Comparison of ENCODE assay signal across 8 cellular contexts in the genomic region with DNA sequence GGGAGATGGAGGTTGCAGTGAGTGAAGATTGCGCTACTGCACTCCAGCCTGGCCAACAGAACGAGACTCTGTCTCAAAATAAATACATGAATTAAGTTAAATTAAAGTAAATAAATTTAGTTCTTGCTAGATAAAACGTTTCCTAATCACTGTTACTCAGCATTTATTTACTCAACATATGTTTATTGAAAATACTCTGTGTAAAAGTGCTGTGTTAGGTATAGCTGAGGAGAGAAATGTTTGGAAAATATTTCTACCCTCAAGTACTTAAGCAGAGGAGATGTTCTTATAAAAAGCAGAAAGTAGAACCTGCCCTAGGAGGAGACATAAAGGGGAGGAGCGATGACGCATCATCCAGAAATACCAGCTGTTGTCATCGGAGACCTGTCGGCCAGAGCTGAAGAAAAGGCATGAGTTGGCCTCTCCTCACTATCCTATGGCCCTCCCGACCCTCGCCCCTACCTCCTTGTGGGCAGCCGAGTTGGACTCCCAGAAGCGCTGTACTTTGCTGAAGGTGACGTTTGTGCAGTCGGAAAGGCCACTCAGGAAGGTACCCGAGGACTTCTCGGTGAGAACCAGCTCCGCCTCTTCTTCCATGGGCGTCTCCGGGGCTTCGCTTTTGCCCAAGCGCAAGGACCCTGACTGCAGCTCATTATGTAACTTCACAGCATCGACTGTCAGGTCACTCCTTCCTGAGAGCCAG. TPM values are rescaled to one million over a fixed set of nuclear protein-coding genes. Genes with fewer than 3 reads are reported as not detected.
DNase-seq lines count a peak whose midpoint lies in the region; ATAC-seq lines count a peak whose summit lies in the region.

No MANE protein-coding gene starts in this region.

- H3K4me1 Mint-ChIP-seq in naive thymus-derived CD8-positive, alpha-beta T cell, result peaks cover 0 to 22% (median 17%) of the 10 kb centered on the region in 4 donors

- POLR2A ChIA-PET in naive thymus-derived CD8-positive, alpha-beta T cell (lab: Charles Lee), result interaction anchor here (0.6 to 1.6 kb wide), 5 partner anchors 15 to 121 kb away, joined by 3 to 7 read pairs (median 3); partner anchors contain the start of gene FRAT1

- H3K4me3 Mint-ChIP-seq in naive thymus-derived CD8-positive, alpha-beta T cell, result peak overlapping the region; percentile 93 to 98 (median 96)

- H3K27ac Mint-ChIP-seq in naive thymus-derived CD8-positive, alpha-beta T cell, result peak overlapping the region in 9 of 10 donors; percentile 91 to 100 (median 99)

- H3K27me3 ChIP-seq in esophagus (ENCODE audit: control insufficient read depth in 1 of 2, insufficient read depth in 2 of 2, low read length in 2 of 2), result no peaks in the 10 kb centered on the region

- H3K27ac ChIP-seq in esophagus (ENCODE audit: low read depth in 2 of 2, low read length in 1 of 2), result peak overlapping the region; percentile 84 to 86

- peaks cover 5 to 6% of the 10 kb centered on the region in 2 donors for H3K36me3 ChIP-seq in esophagus (ENCODE audit: control insufficient read depth in 2 of 2, insufficient read depth in 2 of 2, low read length in 1 of 2)

- peaks cover 0 to 19% (median 4%) of the 10 kb centered on the region in 3 donors for H3K36me3 Mint-ChIP-seq in naive thymus-derived CD8-positive, alpha-beta T cell

- DNase-seq in activated effector memory CD4-positive, alpha-beta T cell treated with anti-CD3 and anti-CD28 coated beads, Interleukin-2, amount 50 U/mL, for 16 hours, result peak; percentile 76
- no peak for DNase-seq in activated effector memory CD4-positive, alpha-beta T cell treated with Interleukin-2 at 50 U/mL for 16 hours
- DNase-seq in MV-4-11 (lab: John Stamatoyannopoulos, UW) (peak; percentile 77), amniotic stem cell (lab: John Stamatoyannopoulos, UW) (no peak)
- peak; percentile 39 to 56 for DNase-seq in activated CD4-positive, alpha-beta T cell treated with anti-CD3 and anti-CD28 coated beads for 4 hours
- DNase-seq in naive thymus-derived CD8-positive, alpha-beta T cell, result peak in 2 of 10 donors; percentile 28 to 34

- no peaks in the 10 kb centered on the region for H3K9me3 ChIP-seq in esophagus (ENCODE audit: control insufficient read depth in 2 of 2, insufficient read depth in 1 of 2, low read depth in 1 of 2, low read length in 1 of 2)

- H3K4me1 ChIP-seq in esophagus (ENCODE audit: control insufficient read depth in 2 of 2, insufficient read depth in 2 of 2, low read length in 1 of 2), result peaks cover 3 to 4% of the 10 kb centered on the region in 2 donors

- H3K9me3 Mint-ChIP-seq in naive thymus-derived CD8-positive, alpha-beta T cell, result no peaks in the 10 kb centered on the region

- 27 to 32% methylated on average over 21 of the region's 21 CpGs for WGBS in esophagus, 2 donors

- H3K4me3 ChIP-seq in esophagus (ENCODE audit: low read depth in 1 of 2, low read length in 2 of 2), result peak overlapping the region; percentile 67 to 77

- ATAC-seq in naive thymus-derived CD8-positive, alpha-beta T cell, result no peak
- no peak for ATAC-seq in HG03378 (IDR thresholded peaks at IDR 0.05; ENCODE audit: unreplicated experiment)

- H3K27me3 Mint-ChIP-seq in naive thymus-derived CD8-positive, alpha-beta T cell, result no peaks in the 10 kb centered on the region

RNA-seq across cellular contexts. Expression of gene RRP12, which starts 1.1 kb away (rescaled TPM):
- 10 to 100 TPM; 11.8 to 13.7 TPM for polyA plus RNA-seq in esophagus
- total RNA-seq in naive thymus-derived CD8-positive, alpha-beta T cell, result 10 to 100 TPM; 25.5 to 27.2 TPM
- 10 to 100 TPM in 1 of 3 donors, 1 to 10 TPM in 2; 8.0 to 17.3 (median 8.3) TPM for polyA plus RNA-seq in naive thymus-derived CD8-positive, alpha-beta T cell

RNA-seq across cellular contexts. Expression of gene PGAM1, which starts 26.0 kb away (rescaled TPM):
- polyA plus RNA-seq in esophagus, result 100 to 1,000 TPM in 1 of 2 donors, 10 to 100 TPM in 1; 72.5 to 354 TPM
- 10 to 100 TPM; 69.6 to 72.4 TPM for total RNA-seq in naive thymus-derived CD8-positive, alpha-beta T cell
- polyA plus RNA-seq in naive thymus-derived CD8-positive, alpha-beta T cell, result 100 to 1,000 TPM; 191 to 222 (median 193) TPM

RNA-seq across cellular contexts. Expression of gene EXOSC1, which starts 45.8 kb away (rescaled TPM):
- 10 to 100 TPM; 28.8 to 32.4 TPM for polyA plus RNA-seq in esophagus
- total RNA-seq in naive thymus-derived CD8-positive, alpha-beta T cell, result 10 to 100 TPM; 46.9 to 50.6 TPM
- polyA plus RNA-seq in naive thymus-derived CD8-positive, alpha-beta T cell, result 10 to 100 TPM; 67.4 to 87.0 (median 77.1) TPM

RNA-seq across cellular contexts. Expression of gene ZDHHC16, which starts 46.0 kb away (rescaled TPM):
- 10 to 100 TPM; 18.1 to 20.5 TPM for polyA plus RNA-seq in esophagus
- 10 to 100 TPM; 28.1 to 29.3 TPM for total RNA-seq in naive thymus-derived CD8-positive, alpha-beta T cell
- 10 to 100 TPM; 20.0 to 31.4 (median 25.3) TPM for polyA plus RNA-seq in naive thymus-derived CD8-positive, alpha-beta T cell

Comparison
In these comparisons a context has a peak if more than half of its experiments do, and no peak if none do; other contexts are left out.
1. DNase-seq: peak in activated effector memory CD4-positive, alpha-beta T cell treated with anti-CD3 and anti-CD28 coated beads, Interleukin-2, amount 50 U/mL, for 16 hours (single experiment), MV-4-11 (single experiment) and activated CD4-positive, alpha-beta T cell treated with anti-CD3 and anti-CD28 coated beads for 4 hours (2 of 2); none in activated effector memory CD4-positive, alpha-beta T cell treated with Interleukin-2 at 50 U/mL for 16 hours (single experiment) and amniotic stem cell (single experiment).